Comparison of ENCODE assay signal across 9 cellular contexts in genomic region chr6:48068326-48069191, GRCh38. TPM values are rescaled to one million over a fixed set of nuclear protein-coding genes. Genes with fewer than 3 reads are reported as not detected.
DNase-seq lines count a peak whose midpoint lies in the region; ATAC-seq and TF ChIP-seq lines count a peak whose summit lies in the region.
"Had no signal": no experiment of that assay in that cellular context is flagged by ENCODE, and none has a peak within 500 bp of the region (broad histone marks: within the 10 kb centered on the region; RNA-seq: fewer than 3 reads in every experiment).

No MANE protein-coding gene starts in this region.

- H3K9me3 Mint-ChIP-seq in immature natural killer cell, result peaks cover 0 to 23% (median 3%) of the 10 kb centered on the region in 6 donors

- TF ChIP-seq CTCF in esophagus muscularis mucosa (IDR thresholded peaks at IDR 0.05), result no peak
- TF ChIP-seq CTCF in osteoblast (IDR thresholded peaks at IDR 0.05; ENCODE audit: extremely low read depth, low read depth, low read length), result no peak

- no peaks in the 10 kb centered on the region for H3K79me2 ChIP-seq in osteoblast (ENCODE audit: insufficient read depth, low read length)

- no peaks in the 10 kb centered on the region for H3K36me3 ChIP-seq in esophagus muscularis mucosa
- H3K36me3 ChIP-seq in osteoblast (ENCODE audit: insufficient read depth, low read length), result no peaks in the 10 kb centered on the region

- DNase-seq in COLO668 (lab: John Stamatoyannopoulos, UW; ENCODE audit: unreplicated experiment) (peak; percentile 31), NCI-H446 (lab: John Stamatoyannopoulos, UW) (peak; percentile 15 to 59), esophagus muscularis mucosa (ENCODE audit: extremely low spot score) (no peak), osteoblast (ENCODE audit: insufficient read length, low spot score, missing footprints) (peak; percentile 60), immature natural killer cell (no peak)
- DNase-seq: T-helper 9 cell had no signal

- no peak overlapping the region for H2AFZ ChIP-seq in osteoblast (ENCODE audit: low read length)

- ATAC-seq in HG02642 (IDR thresholded peaks at IDR 0.05; ENCODE audit: poor library complexity, unreplicated experiment) (no peak), GM19023 (IDR thresholded peaks at IDR 0.05; ENCODE audit: unreplicated experiment) (no peak), HG03025 (IDR thresholded peaks at IDR 0.05; ENCODE audit: low FRiP score, unreplicated experiment) (no peak)

- no peaks in the 10 kb centered on the region for H3K27me3 Mint-ChIP-seq in immature natural killer cell (ENCODE audit: low read depth in 3 of 3)

- H4K20me1 ChIP-seq in osteoblast (ENCODE audit: insufficient read depth, low read length), result no peaks in the 10 kb centered on the region

- H3K9me3 ChIP-seq in esophagus muscularis mucosa (no peaks in the 10 kb centered on the region), osteoblast (ENCODE audit: low read depth, low read length) (no peaks in the 10 kb centered on the region)

- H3K4me1 Mint-ChIP-seq in immature natural killer cell, result no peaks in the 10 kb centered on the region

- intact Hi-C loops in esophagus muscularis mucosa (cut with DNase I), result no loop called here

- H3K27ac Mint-ChIP-seq in immature natural killer cell, result no peak overlapping the region

- H3K4me2 ChIP-seq in osteoblast (ENCODE audit: insufficient read depth, low read length), result peak overlapping the region; percentile 62

- H3K4me3 Mint-ChIP-seq in immature natural killer cell, result no peak overlapping the region

- no peaks in the 10 kb centered on the region for H3K36me3 Mint-ChIP-seq in immature natural killer cell

- 1% methylated on average over 38 of the region's 63 CpGs for WGBS in esophagus muscularis mucosa

- H3K4me3 ChIP-seq in esophagus muscularis mucosa (peak overlapping the region; percentile 32 to 49 (median 39)), osteoblast (ENCODE audit: insufficient read depth, low read length) (peak overlapping the region; percentile 61)

- no peak for TF ChIP-seq EP300 in esophagus muscularis mucosa (IDR thresholded peaks at IDR 0.05)

- no peak for TF ChIP-seq POLR2A in esophagus muscularis mucosa (IDR thresholded peaks at IDR 0.05; ENCODE audit: low read depth)

- H3K27ac ChIP-seq in esophagus muscularis mucosa (replicated peaks in 1 of 4), result no peak overlapping the region
- no peak overlapping the region for H3K27ac ChIP-seq in osteoblast (ENCODE audit: low read depth, low read length)

- H3K27me3 ChIP-seq in esophagus muscularis mucosa, result peaks cover 0 to 38% (median 0%) of the 10 kb centered on the region in 4 donors
- peaks cover 4% of the 10 kb centered on the region for H3K27me3 ChIP-seq in osteoblast (ENCODE audit: insufficient read depth, low read length)

- H3K4me1 ChIP-seq in esophagus muscularis mucosa (peaks cover 13 to 18% (median 17%) of the 10 kb centered on the region in 4 donors), osteoblast (ENCODE audit: insufficient read depth, low read length) (peaks cover 2% of the 10 kb centered on the region)

RNA-seq across cellular contexts. Expression of gene PTCHD4, which starts 42.4 kb away (rescaled TPM):
- total RNA-seq in esophagus muscularis mucosa, result 1 to 10 TPM in 3 of 4 donors, under 1 TPM in 1; 0.83 to 2.7 (median 1.5) TPM
- 6.5 and 9.7 TPM in 2 replicates for total RNA-seq in osteoblast
- polyA plus RNA-seq in immature natural killer cell, result not detected

Comparison
In these comparisons a context has a peak if more than half of its experiments do, and no peak if none do; other contexts are left out.
1. DNase-seq: peak in COLO668 (single experiment), NCI-H446 (2 of 2) and osteoblast (single experiment); none in esophagus muscularis mucosa (single experiment) and immature natural killer cell (0 of 3).